8 cellular contexts compared by ENCODE assay signal in genomic region chr12:29317556-29318363, GRCh38.
DNase-seq lines count a peak whose midpoint lies in the region; ATAC-seq and TF ChIP-seq lines count a peak whose summit lies in the region.

No MANE protein-coding gene starts in this region.

- BruUV-seq in IMR-90 (replicated peaks; lab: Mats Ljungman, UMichigan) = no TSS peak

- H2AK9ac ChIP-seq in IMR-90 (replicated peaks; ENCODE audit: low read depth, low read length, poor library complexity) = no peak overlapping the region

- DNase-seq in GM10248 (ENCODE audit: extremely low spot score) = peak; percentile 68
- DNase-seq in IMR-90 = peak; percentile 30
- peak; percentile 34 for DNase-seq in activated naive CD4-positive, alpha-beta T cell treated with Interleukin-2 at 50 U/mL for 16 hours
- DNase-seq in globus pallidus (ENCODE audit: low spot score) = peak; percentile 88
- peak; percentile 96 for DNase-seq in pons (ENCODE audit: low spot score)
- DNase-seq in posterior vena cava (ENCODE audit: low spot score) = no peak

- no peak overlapping the region for H2AK5ac ChIP-seq in IMR-90 (ENCODE audit: low read depth, low read length)

- no peaks in the 10 kb centered on the region for H3K27me3 ChIP-seq in IMR-90 (ENCODE audit: control insufficient read depth, insufficient read depth, low read length)
- no peaks in the 10 kb centered on the region for H3K27me3 ChIP-seq in OCI-LY3 (ENCODE audit: low read depth, low read length)

- no peak overlapping the region for H4K8ac ChIP-seq in IMR-90 (ENCODE audit: low read depth in 2 of 2, low read length in 2 of 2)

- H3K79me2 ChIP-seq in OCI-LY3 (ENCODE audit: low read length) = no peaks in the 10 kb centered on the region

- no peak overlapping the region for H3K23ac ChIP-seq in IMR-90 (ENCODE audit: low read depth, low read length)

- H4K91ac ChIP-seq in IMR-90 (ENCODE audit: insufficient read depth, low read depth, low read length) = no peak overlapping the region

- H3K9ac ChIP-seq in IMR-90 (ENCODE audit: low read depth, low read length) (no peak overlapping the region), OCI-LY3 (ENCODE audit: low read length) (no peak overlapping the region)

- dilution Hi-C loops in IMR-90 (cut with HindIII; ENCODE audit: low sequenced_read_pairs, unreplicated experiment) = no loop called here

- intact Hi-C loops in IMR-90 (cut with micrococcal nuclease) (loop anchor here (5.0 kb wide), 1 partner anchor 230 kb away; no protein-coding TSS in a partner anchor), posterior vena cava (cut with DNase I) (no loop called here)

- H3K4me1 ChIP-seq in IMR-90 (ENCODE audit: control insufficient read depth, insufficient read depth, low read length) = peaks cover 5% of the 10 kb centered on the region; the same call in 1 of the 2 replicates
- H3K4me1 ChIP-seq in OCI-LY3 (ENCODE audit: low read length) = peaks cover 8% of the 10 kb centered on the region

- TF ChIP-seq POLR2A in IMR-90 (IDR thresholded peaks at IDR 0.05; ENCODE audit: low read depth, low read length) = no peak

- no peaks in the 10 kb centered on the region for H4K20me1 ChIP-seq in IMR-90 (ENCODE audit: insufficient read depth, low read length)
- H4K20me1 ChIP-seq in OCI-LY3 (ENCODE audit: insufficient read depth, low read length) = no peaks in the 10 kb centered on the region

- no peak overlapping the region for H3K27ac ChIP-seq in IMR-90 (ENCODE audit: insufficient read depth, low read length)
- H3K27ac ChIP-seq in OCI-LY3 (ENCODE audit: low read length) = no peak overlapping the region

- H3K4me2 ChIP-seq in IMR-90 (ENCODE audit: low read depth, low read length) = no peak overlapping the region
- H3K4me2 ChIP-seq in OCI-LY3 (ENCODE audit: low read length) = peak overlapping the region; percentile 80

- no CpG with 5 or more reads among the region's 8 CpGs for WGBS in IMR-90 (ENCODE audit: extremely low coverage in 2 of 2, insufficient read length in 1 of 2), 2 experiments

- in situ Hi-C loops in IMR-90 (cut with MboI; ENCODE audit: low sequenced_read_pairs) = no loop called here

- ATAC-seq in GM21786 (IDR thresholded peaks at IDR 0.05; ENCODE audit: unreplicated experiment) (peak; percentile 100), IMR-90 (ENCODE audit: low read depth) (peak; percentile 32; the same call in 1 of the 2 replicates)

- H3K9me3 ChIP-seq in IMR-90 (ENCODE audit: control insufficient read depth, insufficient read depth, low read length) = no peaks in the 10 kb centered on the region
- no peaks in the 10 kb centered on the region for H3K9me3 ChIP-seq in OCI-LY3 (ENCODE audit: insufficient read depth, low read length)

- H3K56ac ChIP-seq in IMR-90 (ENCODE audit: extremely low read depth, insufficient read depth, low read length) = no peak overlapping the region

- H3K36me3 ChIP-seq in IMR-90 (ENCODE audit: control insufficient read depth, insufficient read depth, low read length) = peaks cover 2% of the 10 kb centered on the region
- H3K36me3 ChIP-seq in OCI-LY3 (replicated peaks; ENCODE audit: low read depth, low read length) = no peaks in the 10 kb centered on the region

- no peaks in the 10 kb centered on the region; the same call in 1 of the 2 replicates for H3K9me1 ChIP-seq in IMR-90 (ENCODE audit: insufficient read depth, low read length)

- no peak overlapping the region for H2BK120ac ChIP-seq in IMR-90 (ENCODE audit: low read depth, low read length)

- no peak overlapping the region for H2BK15ac ChIP-seq in IMR-90 (ENCODE audit: low read depth, low read length)

- TF ChIP-seq RAD21 in IMR-90 (IDR thresholded peaks at IDR 0.05; ENCODE audit: low read length) = peak; percentile 34; the same call in 1 of the 2 replicates

- no peak overlapping the region for H3K18ac ChIP-seq in IMR-90 (ENCODE audit: low read depth, low read length)

- no peak overlapping the region for H3K14ac ChIP-seq in IMR-90 (replicated peaks; ENCODE audit: low read depth, low read length)

- 0 out of 2 replicates have a peak overlapping the region, but pooled peaks have one; percentile 6 for H2BK20ac ChIP-seq in IMR-90 (ENCODE audit: low read depth, low read length)

- peak; percentile 86 for TF ChIP-seq CTCF in GM10248 (IDR thresholded peaks at IDR 0.05; ENCODE audit: control extremely low read depth, extremely low read depth, low read depth, missing control alignments)
- peak; percentile 42 for TF ChIP-seq CTCF in IMR-90 (conservative IDR thresholded peaks at IDR 0.05; ENCODE audit: low read depth, low read length)
- peak; percentile 99 for TF ChIP-seq CTCF in OCI-LY3 (IDR thresholded peaks at IDR 0.05; ENCODE audit: low read depth, low read length)

- CTCF ChIA-PET in GM10248 (lab: Yijun Ruan, JAX) = interaction anchor here (0.7 to 2.6 kb wide), 13 partner anchors 10 to 315 kb away, joined by 3 to 42 read pairs (median 4); no protein-coding TSS in a partner anchor
- CTCF ChIA-PET in IMR-90 (lab: Yijun Ruan, JAX) = interaction anchor here (0.6 to 1.7 kb wide), 8 partner anchors 12 to 254 kb away, joined by 3 to 5 read pairs (median 3); no protein-coding TSS in a partner anchor

- H2AFZ ChIP-seq in IMR-90 (replicated peaks; ENCODE audit: low read length, poor library complexity) = no peak overlapping the region
- H2AFZ ChIP-seq in OCI-LY3 (ENCODE audit: low read depth, low read length) = peak overlapping the region; percentile 68; the same call in 1 of the 2 replicates

- H3K4me3 ChIP-seq in IMR-90 (ENCODE audit: insufficient read depth, low read depth, low read length) (no peak overlapping the region), OCI-LY3 (ENCODE audit: low read length) (peak overlapping the region; percentile 64)

- no peak overlapping the region for H4K5ac ChIP-seq in IMR-90 (ENCODE audit: low read depth, low read length)

- H2BK5ac ChIP-seq in IMR-90 (ENCODE audit: low read depth, low read length, poor library complexity, severe bottlenecking) = no peak overlapping the region

- no peaks in the 10 kb centered on the region for H3K79me1 ChIP-seq in IMR-90 (ENCODE audit: low read depth in 1 of 2, low read length in 2 of 2)

- POLR2A ChIA-PET in GM10248 (lab: Yijun Ruan, JAX) = no interaction called here
- POLR2A ChIA-PET in IMR-90 (lab: Charles Lee; ENCODE audit: unreplicated experiment) = no interaction called here

- H3K4ac ChIP-seq in IMR-90 (ENCODE audit: low read depth, low read length) = no peak overlapping the region

TF ChIP-seq in IMR-90, 13 proteins besides CTCF, POLR2A, EP300 and RAD21:
- TF ChIP-seq SMC3 (IDR thresholded peaks at IDR 0.05; ENCODE audit: low read depth, low read length) = no peak
- TF ChIP-seq ELK1 (IDR thresholded peaks at IDR 0.05; ENCODE audit: borderline replicate concordance, low read depth, low read length) = no peak
- TF ChIP-seq MXI1 (IDR thresholded peaks at IDR 0.05; ENCODE audit: borderline replicate concordance, low read depth, low read length) = no peak
- no peak for TF ChIP-seq CEBPB (IDR thresholded peaks at IDR 0.05; ENCODE audit: low read depth, low read length)

Comparison
In these comparisons a context has a peak if more than half of its experiments do, and no peak if none do; other contexts are left out.
1. CTCF ChIP-seq: peak in every context shown above with its lines; median percentile 99 in OCI-LY3; 86 in GM10248; 42 in IMR-90.